Comparison of ENCODE assay signal across 30 cellular contexts in the genomic region with DNA sequence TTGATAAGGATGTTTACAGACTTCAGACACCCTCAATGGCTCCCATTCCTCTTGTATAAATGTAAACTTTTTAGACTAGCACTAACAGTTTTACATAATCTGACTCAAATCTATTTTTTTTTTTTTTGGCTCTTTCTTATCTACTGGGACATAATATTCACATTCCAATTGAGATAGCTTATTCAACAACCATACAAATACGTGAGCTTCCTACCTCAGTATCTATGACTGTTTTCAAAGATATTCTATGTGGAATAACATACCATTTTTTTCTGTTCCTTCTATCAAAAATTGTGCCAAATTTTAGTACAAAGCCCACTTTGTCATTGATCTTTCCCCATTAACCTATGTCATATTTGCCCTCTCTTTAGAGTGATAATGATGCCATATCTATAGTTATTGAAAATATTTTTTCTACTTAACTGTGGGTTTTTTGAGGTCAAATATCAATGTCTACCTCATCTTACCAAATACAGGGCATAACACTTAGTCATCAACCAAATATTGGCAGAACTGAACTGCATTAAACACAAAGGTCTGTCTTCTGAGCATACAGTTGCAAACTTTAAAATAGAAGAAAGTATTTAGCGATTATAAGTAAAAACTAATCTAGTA.
"Had no signal": no experiment of that assay in that cellular context is flagged by ENCODE, and none has a peak within 500 bp of the region (broad histone marks: within the 10 kb centered on the region; RNA-seq: fewer than 3 reads in every experiment).

No MANE protein-coding gene starts in this region.

- H3K27me3 ChIP-seq: gastroesophageal sphincter, hepatocyte, right atrium auricular region, suprapubic skin, tibial artery, upper lobe of right lung had no signal

- H3K36me3 Mint-ChIP-seq: brain; naive thymus-derived CD4-positive, alpha-beta T cell; stimulated activated naive B cell treated with anti-CD40 and anti-IgM and Interleukin-4, amounts not matched to agents 10 μg/mL and 1 μg/mL and 100 μg/mL, for 72 hours had no signal

- H3K27me3 Mint-ChIP-seq: activated CD4-positive, alpha-beta memory T cell treated with anti-CD3 and anti-CD28 coated beads, Interleukin-2, amount 10 ng/mL, durations not matched to agents 7 days and 5 days; activated CD4-positive, alpha-beta T cell treated with anti-CD3 and anti-CD28 coated beads, Interleukin-2, amount 10 ng/mL, durations not matched to agents 24 days and 14 days; activated T-cell treated with anti-CD3 and anti-CD28 coated beads, Interleukin-2, amount 50 U/mL, for 24 hours; brain; naive thymus-derived CD4-positive, alpha-beta T cell; stimulated activated naive B cell treated with anti-CD40 and anti-IgM and Interleukin-4, amounts not matched to agents 10 μg/mL and 1 μg/mL and 100 μg/mL, for 72 hours; T-helper 17 cell had no signal

- H3K4me1 Mint-ChIP-seq: activated CD4-positive, alpha-beta memory T cell treated with anti-CD3 and anti-CD28 coated beads, Interleukin-2, amount 10 ng/mL, durations not matched to agents 7 days and 5 days; activated CD4-positive, alpha-beta T cell treated with anti-CD3 and anti-CD28 coated beads, Interleukin-2, amount 10 ng/mL, durations not matched to agents 24 days and 14 days; brain; naive thymus-derived CD4-positive, alpha-beta T cell; stimulated activated naive B cell treated with anti-CD40 and anti-IgM and Interleukin-4, amounts not matched to agents 10 μg/mL and 1 μg/mL and 100 μg/mL, for 72 hours; T-helper 17 cell had no signal

- H3K4me1 ChIP-seq: gastroesophageal sphincter, parathyroid adenoma, psoas muscle, right atrium auricular region, suprapubic skin, tibial artery, upper lobe of right lung had no signal

- DNase-seq: activated CD4-positive, alpha-beta memory T cell treated with anti-CD3 and anti-CD28 coated beads, Interleukin-2, amount 10 ng/mL, durations not matched to agents 7 days and 5 days; activated CD4-positive, alpha-beta T cell treated with anti-CD3 and anti-CD28 coated beads, Interleukin-2, amount 10 ng/mL, durations not matched to agents 24 days and 14 days; activated CD4-positive, CD25-positive, alpha-beta regulatory T cell treated with anti-CD3 and anti-CD28 coated beads, Interleukin-2, amount 50 U/mL, for 72 hours; activated CD8-positive, alpha-beta memory T cell treated with anti-CD3 and anti-CD28 coated beads, Interleukin-2, amount 50 U/mL, for 48 hours; activated gamma-delta T cell; activated naive CD4-positive, alpha-beta T cell treated with anti-CD3 and anti-CD28 coated beads, Interleukin-2, amount 50 U/mL, for 16 hours; activated T-cell treated with anti-CD3 and anti-CD28 coated beads, Interleukin-2, amount 50 U/mL, for 24 hours; amygdala; cortex of kidney; kidney; left colon; mammary epithelial cell; midbrain; naive thymus-derived CD4-positive, alpha-beta T cell; nucleus accumbens; psoas muscle; stimulated activated CD4-positive, alpha-beta T cell treated with anti-CD3 and anti-CD28 coated beads, Interleukin-15, amount 100 ng/mL, for 24 hours; stimulated activated CD4-positive, alpha-beta T cell treated with anti-CD3 and anti-CD28 coated beads, Interleukin-2, amount 100 ng/mL, for 24 hours; stimulated activated naive B cell treated with anti-CD40 and anti-IgM and Interleukin-4, amounts not matched to agents 10 μg/mL and 1 μg/mL and 100 μg/mL, for 72 hours; T-helper 17 cell; T1000; tibial artery; upper lobe of right lung had no signal

- H3K27ac ChIP-seq: gastroesophageal sphincter, hepatocyte, parathyroid adenoma, psoas muscle, right atrium auricular region, suprapubic skin, tibial artery, upper lobe of right lung had no signal

- H3K9ac ChIP-seq: parathyroid adenoma had no signal

- H3K4me3 Mint-ChIP-seq: activated CD4-positive, alpha-beta memory T cell treated with anti-CD3 and anti-CD28 coated beads, Interleukin-2, amount 10 ng/mL, durations not matched to agents 7 days and 5 days; activated CD4-positive, alpha-beta T cell treated with anti-CD3 and anti-CD28 coated beads, Interleukin-2, amount 10 ng/mL, durations not matched to agents 24 days and 14 days; activated T-cell treated with anti-CD3 and anti-CD28 coated beads, Interleukin-2, amount 50 U/mL, for 24 hours; brain; naive thymus-derived CD4-positive, alpha-beta T cell; stimulated activated naive B cell treated with anti-CD40 and anti-IgM and Interleukin-4, amounts not matched to agents 10 μg/mL and 1 μg/mL and 100 μg/mL, for 72 hours; T-helper 17 cell had no signal

- H3K9me3 ChIP-seq: gastroesophageal sphincter, psoas muscle, right atrium auricular region, suprapubic skin, tibial artery, upper lobe of right lung had no signal

- H3K9me3 Mint-ChIP-seq: activated CD4-positive, alpha-beta T cell treated with anti-CD3 and anti-CD28 coated beads, Interleukin-2, amount 10 ng/mL, durations not matched to agents 24 days and 14 days had no signal

- ATAC-seq: esophagus mucosa; gastroesophageal sphincter; left colon; naive thymus-derived CD4-positive, alpha-beta T cell; psoas muscle; stimulated activated naive B cell treated with anti-CD40 and anti-IgM and Interleukin-4, amounts not matched to agents 10 μg/mL and 1 μg/mL and 100 μg/mL, for 72 hours; T-helper 17 cell; upper lobe of right lung had no signal

- H3K36me3 ChIP-seq: gastroesophageal sphincter, right atrium auricular region, suprapubic skin, tibial artery, upper lobe of right lung had no signal

- H3K27ac Mint-ChIP-seq: activated CD4-positive, alpha-beta memory T cell treated with anti-CD3 and anti-CD28 coated beads, Interleukin-2, amount 10 ng/mL, durations not matched to agents 7 days and 5 days; activated CD4-positive, alpha-beta T cell treated with anti-CD3 and anti-CD28 coated beads, Interleukin-2, amount 10 ng/mL, durations not matched to agents 24 days and 14 days; activated T-cell treated with anti-CD3 and anti-CD28 coated beads, Interleukin-2, amount 50 U/mL, for 24 hours; brain; naive thymus-derived CD4-positive, alpha-beta T cell; stimulated activated naive B cell treated with anti-CD40 and anti-IgM and Interleukin-4, amounts not matched to agents 10 μg/mL and 1 μg/mL and 100 μg/mL, for 72 hours; T-helper 17 cell had no signal

- H3K4me3 ChIP-seq: gastroesophageal sphincter, hepatocyte, psoas muscle, right atrium auricular region, suprapubic skin, tibial artery, upper lobe of right lung had no signal
